In the genomic region with DNA sequence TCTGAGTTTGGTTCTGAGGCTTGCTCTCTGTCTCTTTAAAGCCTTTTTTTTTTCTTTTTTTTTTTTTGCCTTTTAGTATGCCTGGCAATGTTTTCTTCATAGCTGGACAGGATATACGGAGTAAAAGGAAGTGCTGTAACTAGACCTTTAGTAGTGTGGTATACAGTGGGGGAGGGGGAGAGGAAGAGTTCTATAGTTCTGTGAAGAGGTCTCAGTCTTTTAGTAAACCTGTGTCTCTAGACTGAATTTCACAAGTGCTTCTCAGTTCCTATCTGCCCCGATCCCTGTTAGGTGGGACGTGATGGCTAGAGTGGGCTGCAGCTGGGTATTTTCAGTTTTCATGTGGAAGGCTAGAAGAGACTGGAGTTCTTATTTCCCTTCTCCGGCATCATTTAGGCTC, we compare ENCODE assay signal across 9 cellular contexts. TPM values are rescaled to one million over a fixed set of nuclear protein-coding genes. Genes with fewer than 3 reads are reported as not detected.
DNase-seq lines count a peak whose midpoint lies in the region; ATAC-seq, FAIRE-seq and TF ChIP-seq lines count a peak whose summit lies in the region.
"Had no signal": no experiment of that assay in that cellular context is flagged by ENCODE, and none has a peak within 500 bp of the region (broad histone marks: within the 10 kb centered on the region; RNA-seq: fewer than 3 reads in every experiment).

No MANE protein-coding gene starts in this region.

- no peak for ATAC-seq in HG03432 (IDR thresholded peaks at IDR 0.05; ENCODE audit: unreplicated experiment)

- H3K9me3 ChIP-seq in SJSA1 (replicated peaks): no peaks in the 10 kb centered on the region

- CTCF ChIA-PET in HEK293T (lab: Yijun Ruan, JAX): no interaction called here

- peaks cover 72% of the 10 kb centered on the region for H3K4me1 ChIP-seq in SJSA1 (replicated peaks)

- no peaks in the 10 kb centered on the region for H3K27me3 ChIP-seq in SJSA1 (replicated peaks)
- H3K27me3 ChIP-seq: heart left ventricle had no signal

- H3K27ac ChIP-seq in SJSA1 (peak overlapping the region; percentile 99), skin epidermis (peak overlapping the region in 15 of 21 experiments; percentile 25 to 79 (median 59))

- no peak for DNase-seq in HEK293T (ENCODE audit: extremely low spot score)
- DNase-seq in SJSA1 (ENCODE audit: low read depth in 1 of 2, low spot score in 2 of 2): peak in 1 of 2 experiments; percentile 52
- peak; percentile 69 to 80 for DNase-seq in foreskin fibroblast
- no peak for DNase-seq in frontal cortex (ENCODE audit: low spot score in 2 of 2)
- DNase-seq in SHP77 (lab: John Stamatoyannopoulos, UW): no peak
- DNase-seq in NCI-H524 treated with DMSO at 0.1 percent for 48 hours (lab: John Stamatoyannopoulos, UW): no peak

- no peak for TF ChIP-seq CTCF in foreskin fibroblast (IDR thresholded peaks at IDR 0.05; ENCODE audit: low read depth, low read length)

- H3K36me3 ChIP-seq in SJSA1: no peaks in the 10 kb centered on the region
- H3K36me3 ChIP-seq: heart left ventricle had no signal

- no peak for FAIRE-seq in frontal cortex (lab: Jason Lieb, UNC)

- POLR2A ChIA-PET in HEK293T (lab: Yijun Ruan, JAX): no interaction called here

- peak overlapping the region; percentile 16 for H3K4me3 ChIP-seq in SJSA1
- H3K4me3 ChIP-seq in foreskin fibroblast (ENCODE audit: low read depth in 1 of 2, low read length in 2 of 2): peak overlapping the region; percentile 1 to 10
- no peak overlapping the region for H3K4me3 ChIP-seq in skin epidermis
- H3K4me3 ChIP-seq: heart left ventricle had no signal

TF ChIP-seq in HEK293T, 16 proteins besides CTCF, POLR2A, EP300 and RAD21:
- TF ChIP-seq LEF1 (IDR thresholded peaks at IDR 0.05; ENCODE audit: borderline replicate concordance) (no peak), ZNF384 (IDR thresholded peaks at IDR 0.05) (peak; percentile 74; the same call in 1 of the 2 replicates)

RNA-seq across cellular contexts. Expression of a gene that starts 3.1 kb away (rescaled TPM):
- total RNA-seq in SJSA1 (2014; rRNA removed; shearing (Covaris generic)): 0.47 and 1.3 TPM in 2 replicates
- total RNA-seq in frontal cortex: 0.41 TPM

RNA-seq across cellular contexts. Expression of a gene that starts 47.3 kb away (rescaled TPM):
- total RNA-seq in SJSA1 (2014; rRNA removed; shearing (Covaris generic)): 29.5 and 35.0 TPM in 2 replicates
- total RNA-seq in frontal cortex: 10.2 TPM

RNA-seq across cellular contexts. Expression of a gene that starts 47.4 kb away (rescaled TPM):
- total RNA-seq in SJSA1 (2014; rRNA removed; shearing (Covaris generic)): 28.4 and 35.0 TPM in 2 replicates
- total RNA-seq in frontal cortex: 43.6 TPM

Comparison
In these comparisons a context has a peak if more than half of its experiments do, and no peak if none do; other contexts are left out.
1. DNase-seq: peak in foreskin fibroblast (2 of 2); none in HEK293T (single experiment), frontal cortex (0 of 2), SHP77 (0 of 2) and NCI-H524 treated with DMSO at 0.1 percent for 48 hours (single experiment).
2. H3K4me3 ChIP-seq: peak in SJSA1 (single experiment) and foreskin fibroblast (2 of 2); none in skin epidermis (0 of 7).